11 cellular contexts compared by ENCODE assay signal in genomic region chr1:94922756-94923465, GRCh38. TPM values are rescaled to one million over a fixed set of nuclear protein-coding genes. Genes with fewer than 3 reads are reported as not detected.
A peak's percentile ranks its signal among the peaks of the same experiment; 100 is the strongest.
DNase-seq lines count a peak whose midpoint lies in the region; ATAC-seq and TF ChIP-seq lines count a peak whose summit lies in the region.
"Had no signal": no experiment of that assay in that cellular context is flagged by ENCODE, and none has a peak within 500 bp of the region (broad histone marks: within the 10 kb centered on the region; RNA-seq: fewer than 3 reads in every experiment).

No MANE protein-coding gene starts in this region.

- H4K12ac ChIP-seq in trophoblast cell (ENCODE audit: low read depth, low read length) = no peak overlapping the region

- POLR2A ChIA-PET in Caco-2 (lab: Charles Lee) = interaction anchor here (0.6 kb wide), 1 partner anchor 16 kb away, joined by 3 read pairs; no protein-coding TSS in a partner anchor

- no peaks in the 10 kb centered on the region for H3K9me3 ChIP-seq in Caco-2
- H3K9me3 ChIP-seq in RWPE2 (ENCODE audit: severe bottlenecking) = no peaks in the 10 kb centered on the region
- no peaks in the 10 kb centered on the region for H3K9me3 ChIP-seq in fibroblast of lung (ENCODE audit: control insufficient read depth, insufficient read depth, low read depth, low read length)
- H3K9me3 ChIP-seq in trophoblast cell (ENCODE audit: insufficient read depth, low read depth, low read length) = no peaks in the 10 kb centered on the region

- H3K27ac Mint-ChIP-seq in Caco-2 (ENCODE audit: unreplicated experiment) = no peak overlapping the region
- no peak overlapping the region for H3K27ac Mint-ChIP-seq in activated CD8-positive, alpha-beta memory T cell treated with anti-CD3 and anti-CD28 coated beads, Interleukin-2, amount 10 ng/mL, durations not matched to agents 7 days and 5 days
- H3K27ac Mint-ChIP-seq: T-helper 17 cell had no signal

- intact Hi-C loops in Caco-2 (cut with micrococcal nuclease; ENCODE audit: unreplicated experiment) = no loop called here

- H4K8ac ChIP-seq in trophoblast cell (ENCODE audit: low read depth, low read length) = no peak overlapping the region

- TF ChIP-seq CTCF in Caco-2 (IDR thresholded peaks at IDR 0.05; ENCODE audit: insufficient read depth in 1 of 2, low read depth in 1 of 2, low read length in 1 of 2, severe bottlenecking in 1 of 2, unreplicated experiment in 1 of 2) (no peak), RWPE2 (IDR thresholded peaks at IDR 0.05; ENCODE audit: poor library complexity, severe bottlenecking) (no peak), fibroblast of lung (conservative IDR thresholded peaks at IDR 0.05 in 1 of 2, IDR thresholded peaks at IDR 0.05 in 1 of 2; ENCODE audit: low read depth in 1 of 2, low read length in 2 of 2) (no peak)

- no peak overlapping the region for H3K23ac ChIP-seq in trophoblast cell (ENCODE audit: low read length)

- H3K18ac ChIP-seq in trophoblast cell (ENCODE audit: low read length) = no peak overlapping the region

- H3K9ac ChIP-seq in fibroblast of lung (ENCODE audit: insufficient read depth, low read length) = no peak overlapping the region
- no peak overlapping the region for H3K9ac ChIP-seq in trophoblast cell (ENCODE audit: low read length)

- no peak overlapping the region for H2BK12ac ChIP-seq in trophoblast cell (ENCODE audit: low read length)

- H4K20me1 ChIP-seq in fibroblast of lung (ENCODE audit: control insufficient read depth, extremely low read depth, insufficient read depth, low read length) = peaks cover 4% of the 10 kb centered on the region

- no peaks in the 10 kb centered on the region for H3K9me3 Mint-ChIP-seq in Caco-2 (ENCODE audit: unreplicated experiment)
- no peaks in the 10 kb centered on the region for H3K9me3 Mint-ChIP-seq in activated CD8-positive, alpha-beta memory T cell treated with anti-CD3 and anti-CD28 coated beads, Interleukin-2, amount 10 ng/mL, durations not matched to agents 7 days and 5 days (ENCODE audit: low read depth)

- peaks cover 17% of the 10 kb centered on the region for H3K4me1 ChIP-seq in Caco-2
- peaks cover 28% of the 10 kb centered on the region for H3K4me1 ChIP-seq in RWPE2 (ENCODE audit: insufficient read depth, poor library complexity, severe bottlenecking)
- H3K4me1 ChIP-seq in fibroblast of lung (ENCODE audit: control insufficient read depth, extremely low read depth, insufficient read depth, low read length) = peaks cover 17% of the 10 kb centered on the region
- H3K4me1 ChIP-seq in trophoblast cell (ENCODE audit: control insufficient read depth in 1 of 2, insufficient read depth in 2 of 2, low read length in 2 of 2) = peaks cover 12 to 24% of the 10 kb centered on the region in 2 experiments

- peak overlapping the region; percentile 96 for H3K4ac ChIP-seq in trophoblast cell (ENCODE audit: low read depth, low read length)

- peak overlapping the region; percentile 77 for H3K27ac ChIP-seq in RWPE2 (ENCODE audit: poor library complexity, severe bottlenecking)
- H3K27ac ChIP-seq in fibroblast of lung (ENCODE audit: insufficient read depth, low read length) = peak overlapping the region; percentile 61
- H3K27ac ChIP-seq in trophoblast cell (ENCODE audit: low read depth, low read length) = no peak overlapping the region

- H2AK5ac ChIP-seq in trophoblast cell (ENCODE audit: low read length) = no peak overlapping the region

- H3K27me3 ChIP-seq in Caco-2 (replicated peaks; ENCODE audit: control insufficient read depth, insufficient read depth, low read length) (no peaks in the 10 kb centered on the region), RWPE2 (ENCODE audit: insufficient read depth, poor library complexity, severe bottlenecking) (no peaks in the 10 kb centered on the region), fibroblast of lung (ENCODE audit: control insufficient read depth, insufficient read depth, low read length) (no peaks in the 10 kb centered on the region), trophoblast cell (ENCODE audit: insufficient read depth, low read length) (no peaks in the 10 kb centered on the region)

- no peak overlapping the region for H3K4me3 ChIP-seq in Caco-2 (ENCODE audit: low read depth, low read length)
- no peak overlapping the region for H3K4me3 ChIP-seq in RWPE2 (ENCODE audit: severe bottlenecking)
- peak overlapping the region; percentile 33 to 88 (median 65) for H3K4me3 ChIP-seq in fibroblast of lung (replicated peaks in 1 of 4; ENCODE audit: control extremely low read depth in 1 of 4, insufficient read depth in 1 of 4, low read depth in 3 of 4, low read length in 4 of 4)
- no peak overlapping the region for H3K4me3 ChIP-seq in trophoblast cell (ENCODE audit: low read depth, low read length)

- H3K4me2 ChIP-seq in fibroblast of lung (ENCODE audit: extremely low read depth, insufficient read depth, low read length) = peak overlapping the region; percentile 98
- H3K4me2 ChIP-seq in trophoblast cell (ENCODE audit: low read length) = peak overlapping the region; percentile 39

- H3K36me3 Mint-ChIP-seq in Caco-2 (ENCODE audit: insufficient read depth, unreplicated experiment) = peaks cover 66% of the 10 kb centered on the region
- peaks cover 2% of the 10 kb centered on the region for H3K36me3 Mint-ChIP-seq in activated CD8-positive, alpha-beta memory T cell treated with anti-CD3 and anti-CD28 coated beads, Interleukin-2, amount 10 ng/mL, durations not matched to agents 7 days and 5 days

- H3K4me1 Mint-ChIP-seq in Caco-2 (ENCODE audit: low read depth, unreplicated experiment) = peaks cover 16% of the 10 kb centered on the region
- peaks cover 9% of the 10 kb centered on the region for H3K4me1 Mint-ChIP-seq in activated CD8-positive, alpha-beta memory T cell treated with anti-CD3 and anti-CD28 coated beads, Interleukin-2, amount 10 ng/mL, durations not matched to agents 7 days and 5 days

- no peaks in the 10 kb centered on the region for H3K36me3 ChIP-seq in Caco-2 (ENCODE audit: control insufficient read depth, insufficient read depth, low read length)
- peaks cover 24% of the 10 kb centered on the region for H3K36me3 ChIP-seq in RWPE2 (ENCODE audit: low read depth)
- H3K36me3 ChIP-seq in fibroblast of lung (ENCODE audit: control insufficient read depth, insufficient read depth, low read length) = no peaks in the 10 kb centered on the region
- H3K36me3 ChIP-seq in trophoblast cell (ENCODE audit: control insufficient read depth in 1 of 2, insufficient read depth in 2 of 2, low read length in 2 of 2) = peaks cover 0 to 6% of the 10 kb centered on the region in 2 experiments

- H2BK5ac ChIP-seq in trophoblast cell (ENCODE audit: low read depth, low read length, poor library complexity) = no peak overlapping the region

- ATAC-seq in RWPE2 (ENCODE audit: low read depth) = no peak
- no peak for ATAC-seq in HG02870 (IDR thresholded peaks at IDR 0.05; ENCODE audit: unreplicated experiment)
- ATAC-seq in activated CD8-positive, alpha-beta memory T cell treated with anti-CD3 and anti-CD28 coated beads, Interleukin-2, amount 10 ng/mL, durations not matched to agents 7 days and 5 days = no peak
- ATAC-seq: T-helper 17 cell had no signal

- no peak overlapping the region for H3K14ac ChIP-seq in trophoblast cell (ENCODE audit: low read length)

- H3K79me2 ChIP-seq in fibroblast of lung (ENCODE audit: control insufficient read depth, insufficient read depth, low read length) (peaks cover 93% of the 10 kb centered on the region), trophoblast cell (ENCODE audit: control insufficient read depth, insufficient read depth, low read length, poor library complexity) (peaks cover 46% of the 10 kb centered on the region)

- no peak overlapping the region for H4K91ac ChIP-seq in trophoblast cell (ENCODE audit: low read depth, low read length)

- peak overlapping the region; percentile 33 for H3K4me3 Mint-ChIP-seq in Caco-2 (ENCODE audit: unreplicated experiment)
- no peak overlapping the region for H3K4me3 Mint-ChIP-seq in activated CD8-positive, alpha-beta memory T cell treated with anti-CD3 and anti-CD28 coated beads, Interleukin-2, amount 10 ng/mL, durations not matched to agents 7 days and 5 days

- H2BK120ac ChIP-seq in trophoblast cell (ENCODE audit: insufficient read depth, low read length, poor library complexity) = no peak overlapping the region

- BruUV-seq in Caco-2 (replicated peaks; lab: Mats Ljungman, UMichigan) = no TSS peak

- WGBS in trophoblast cell (ENCODE audit: extremely low coverage, insufficient coverage, insufficient read length) = no CpG with 5 or more reads among the region's 9 CpGs

- CTCF ChIA-PET in Caco-2 (lab: Charles Lee) = no interaction called here
- CTCF ChIA-PET in activated CD8-positive, alpha-beta memory T cell treated with anti-CD3 and anti-CD28 coated beads, Interleukin-2, amount 10 ng/mL, durations not matched to agents 7 days and 5 days (lab: Charles Lee) = interaction anchor here (0.9 to 1.1 kb wide), 2 partner anchors 120 kb away, joined by 3 to 5 read pairs; no protein-coding TSS in a partner anchor

- H3K27me3 Mint-ChIP-seq in Caco-2 (ENCODE audit: insufficient read depth, unreplicated experiment) = no peaks in the 10 kb centered on the region
- peaks cover 40% of the 10 kb centered on the region for H3K27me3 Mint-ChIP-seq in activated CD8-positive, alpha-beta memory T cell treated with anti-CD3 and anti-CD28 coated beads, Interleukin-2, amount 10 ng/mL, durations not matched to agents 7 days and 5 days

- H2AFZ ChIP-seq in fibroblast of lung (ENCODE audit: low read length) (no peak overlapping the region), trophoblast cell (ENCODE audit: insufficient read depth, low read length, poor library complexity) (no peak overlapping the region)

- no peak for DNase-seq in Caco-2
- no peak for DNase-seq in RWPE2 (ENCODE audit: low spot score)
- DNase-seq in fibroblast of lung (ENCODE audit: low read depth in 2 of 2) = peak; percentile 43 to 92
- peak in 1 of 2 donors; percentile 12 for DNase-seq in trophoblast cell
- DNase-seq in NCI-H69 (lab: John Stamatoyannopoulos, UW) = no peak
- no peak for DNase-seq in activated CD8-positive, alpha-beta memory T cell treated with anti-CD3 and anti-CD28 coated beads, Interleukin-2, amount 10 ng/mL, durations not matched to agents 7 days and 5 days
- no peak for DNase-seq in NCI-H345 treated with DMSO at 0.1 percent for 48 hours (lab: John Stamatoyannopoulos, UW; ENCODE audit: unreplicated experiment)
- DNase-seq: MV-4-11; stimulated activated CD4-positive, alpha-beta T cell treated with anti-CD3 and anti-CD28 coated beads, Interleukin-12 subunit alpha, Interleukin-12 subunit beta, amount 100 ng/mL, for 4 hours; T-helper 17 cell had no signal

- peaks cover 18% of the 10 kb centered on the region for H3K79me1 ChIP-seq in trophoblast cell (ENCODE audit: low read length)

RNA-seq across cellular contexts. Expression of gene CNN3, which starts 4.0 kb away (rescaled TPM):
- total RNA-seq in Caco-2 (2022) = 286 and 329 TPM in 2 replicates
- total RNA-seq in fibroblast of lung = 312 and 601 TPM in 2 replicates
- polyA plus RNA-seq in fibroblast of lung = 637 and 670 TPM in 2 replicates
- polyA plus RNA-seq in fibroblast of lung (2012) = 520 and 526 TPM in 2 replicates
- polyA minus RNA-seq in fibroblast of lung (ENCODE audit: low replicate concordance) = 153 and 168 TPM in 2 replicates
- 202 and 212 TPM in 2 replicates for polyA plus RNA-seq in trophoblast cell (2013)
- 1 to 10 TPM; 3.5 to 4.6 TPM for total RNA-seq in activated CD8-positive, alpha-beta memory T cell treated with anti-CD3 and anti-CD28 coated beads, Interleukin-2, amount 10 ng/mL, durations not matched to agents 7 days and 5 days

Comparison
In these comparisons a context has a peak if more than half of its experiments do, and no peak if none do; other contexts are left out.
1. DNase-seq: peak in fibroblast of lung (2 of 2); none in Caco-2 (0 of 2), RWPE2 (single experiment), NCI-H69 (single experiment), activated CD8-positive, alpha-beta memory T cell treated with anti-CD3 and anti-CD28 coated beads, Interleukin-2, amount 10 ng/mL, durations not matched to agents 7 days and 5 days (single experiment) and NCI-H345 treated with DMSO at 0.1 percent for 48 hours (single experiment).
2. H3K4me3 ChIP-seq: peak in fibroblast of lung (4 of 4); none in Caco-2 (single experiment), RWPE2 (single experiment) and trophoblast cell (single experiment).
3. RNA of gene CNN3, which starts 4.0 kb away (total RNA-seq): 312 to 601 TPM in fibroblast of lung and 286 to 329 TPM in Caco-2; 3.5 to 4.6 TPM in activated CD8-positive, alpha-beta memory T cell treated with anti-CD3 and anti-CD28 coated beads, Interleukin-2, amount 10 ng/mL, durations not matched to agents 7 days and 5 days; every median in the first group is over 10 times any median in the second.